3 cellular contexts compared by ENCODE assay signal in the genomic region with DNA sequence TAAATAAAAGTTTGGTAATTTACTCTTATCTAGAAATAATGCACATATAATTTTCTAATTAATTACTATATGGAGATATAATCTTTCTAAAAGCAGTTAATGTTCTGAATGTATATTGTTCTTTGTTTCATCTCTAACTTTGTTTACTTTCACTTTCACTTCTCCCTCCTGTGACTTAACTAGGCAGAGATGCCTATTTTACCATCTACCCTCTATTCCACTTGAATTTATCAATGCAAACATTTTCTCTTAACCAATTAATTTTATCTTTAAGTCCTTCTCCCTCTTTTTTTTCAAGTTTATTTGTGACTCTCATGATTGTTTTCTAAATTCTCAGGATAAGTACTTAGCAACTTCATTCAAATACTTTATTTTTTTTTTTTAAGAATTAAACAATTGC.
TF ChIP-seq lines count a peak whose summit lies in the region.

No MANE protein-coding gene starts in this region.

TF ChIP-seq in SK-N-SH, 30 proteins besides CTCF, POLR2A, EP300 and RAD21 (continued from another document):
- no peak for TF ChIP-seq TCF12 (IDR thresholded peaks at IDR 0.05)
- TF ChIP-seq MXI1 (IDR thresholded peaks at IDR 0.05; ENCODE audit: low read depth, low read length) = no peak
- no peak for TF ChIP-seq FOSL2 (IDR thresholded peaks at IDR 0.05; ENCODE audit: borderline replicate concordance, low read depth)
- TF ChIP-seq, protein P1, sequence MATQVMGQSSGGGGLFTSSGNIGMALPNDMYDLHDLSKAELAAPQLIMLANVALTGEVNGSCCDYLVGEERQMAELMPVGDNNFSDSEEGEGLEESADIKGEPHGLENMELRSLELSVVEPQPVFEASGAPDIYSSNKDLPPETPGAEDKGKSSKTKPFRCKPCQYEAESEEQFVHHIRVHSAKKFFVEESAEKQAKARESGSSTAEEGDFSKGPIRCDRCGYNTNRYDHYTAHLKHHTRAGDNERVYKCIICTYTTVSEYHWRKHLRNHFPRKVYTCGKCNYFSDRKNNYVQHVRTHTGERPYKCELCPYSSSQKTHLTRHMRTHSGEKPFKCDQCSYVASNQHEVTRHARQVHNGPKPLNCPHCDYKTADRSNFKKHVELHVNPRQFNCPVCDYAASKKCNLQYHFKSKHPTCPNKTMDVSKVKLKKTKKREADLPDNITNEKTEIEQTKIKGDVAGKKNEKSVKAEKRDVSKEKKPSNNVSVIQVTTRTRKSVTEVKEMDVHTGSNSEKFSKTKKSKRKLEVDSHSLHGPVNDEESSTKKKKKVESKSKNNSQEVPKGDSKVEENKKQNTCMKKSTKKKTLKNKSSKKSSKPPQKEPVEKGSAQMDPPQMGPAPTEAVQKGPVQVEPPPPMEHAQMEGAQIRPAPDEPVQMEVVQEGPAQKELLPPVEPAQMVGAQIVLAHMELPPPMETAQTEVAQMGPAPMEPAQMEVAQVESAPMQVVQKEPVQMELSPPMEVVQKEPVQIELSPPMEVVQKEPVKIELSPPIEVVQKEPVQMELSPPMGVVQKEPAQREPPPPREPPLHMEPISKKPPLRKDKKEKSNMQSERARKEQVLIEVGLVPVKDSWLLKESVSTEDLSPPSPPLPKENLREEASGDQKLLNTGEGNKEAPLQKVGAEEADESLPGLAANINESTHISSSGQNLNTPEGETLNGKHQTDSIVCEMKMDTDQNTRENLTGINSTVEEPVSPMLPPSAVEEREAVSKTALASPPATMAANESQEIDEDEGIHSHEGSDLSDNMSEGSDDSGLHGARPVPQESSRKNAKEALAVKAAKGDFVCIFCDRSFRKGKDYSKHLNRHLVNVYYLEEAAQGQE (IDR thresholded peaks at IDR 0.05; ENCODE audit: low read depth, low read length) = no peak
- TF ChIP-seq JUND (IDR thresholded peaks at IDR 0.05) = no peak
- no peak for TF ChIP-seq GABPA (IDR thresholded peaks at IDR 0.05; ENCODE audit: low read depth)
- TF ChIP-seq, protein P2, sequence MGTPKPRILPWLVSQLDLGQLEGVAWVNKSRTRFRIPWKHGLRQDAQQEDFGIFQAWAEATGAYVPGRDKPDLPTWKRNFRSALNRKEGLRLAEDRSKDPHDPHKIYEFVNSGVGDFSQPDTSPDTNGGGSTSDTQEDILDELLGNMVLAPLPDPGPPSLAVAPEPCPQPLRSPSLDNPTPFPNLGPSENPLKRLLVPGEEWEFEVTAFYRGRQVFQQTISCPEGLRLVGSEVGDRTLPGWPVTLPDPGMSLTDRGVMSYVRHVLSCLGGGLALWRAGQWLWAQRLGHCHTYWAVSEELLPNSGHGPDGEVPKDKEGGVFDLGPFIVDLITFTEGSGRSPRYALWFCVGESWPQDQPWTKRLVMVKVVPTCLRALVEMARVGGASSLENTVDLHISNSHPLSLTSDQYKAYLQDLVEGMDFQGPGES (IDR thresholded peaks at IDR 0.05; ENCODE audit: low read depth, low read length) = no peak
- TF ChIP-seq, protein P3, sequence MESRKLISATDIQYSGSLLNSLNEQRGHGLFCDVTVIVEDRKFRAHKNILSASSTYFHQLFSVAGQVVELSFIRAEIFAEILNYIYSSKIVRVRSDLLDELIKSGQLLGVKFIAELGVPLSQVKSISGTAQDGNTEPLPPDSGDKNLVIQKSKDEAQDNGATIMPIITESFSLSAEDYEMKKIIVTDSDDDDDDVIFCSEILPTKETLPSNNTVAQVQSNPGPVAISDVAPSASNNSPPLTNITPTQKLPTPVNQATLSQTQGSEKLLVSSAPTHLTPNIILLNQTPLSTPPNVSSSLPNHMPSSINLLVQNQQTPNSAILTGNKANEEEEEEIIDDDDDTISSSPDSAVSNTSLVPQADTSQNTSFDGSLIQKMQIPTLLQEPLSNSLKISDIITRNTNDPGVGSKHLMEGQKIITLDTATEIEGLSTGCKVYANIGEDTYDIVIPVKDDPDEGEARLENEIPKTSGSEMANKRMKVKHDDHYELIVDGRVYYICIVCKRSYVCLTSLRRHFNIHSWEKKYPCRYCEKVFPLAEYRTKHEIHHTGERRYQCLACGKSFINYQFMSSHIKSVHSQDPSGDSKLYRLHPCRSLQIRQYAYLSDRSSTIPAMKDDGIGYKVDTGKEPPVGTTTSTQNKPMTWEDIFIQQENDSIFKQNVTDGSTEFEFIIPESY (IDR thresholded peaks at IDR 0.05; ENCODE audit: borderline replicate concordance, low read depth) = no peak
- TF ChIP-seq RCOR1 (IDR thresholded peaks at IDR 0.05; ENCODE audit: low read length) = no peak
- no peak for TF ChIP-seq RFX5 (IDR thresholded peaks at IDR 0.05; ENCODE audit: low read length)
- TF ChIP-seq NFIC (IDR thresholded peaks at IDR 0.05; ENCODE audit: borderline replicate concordance) = no peak

TF ChIP-seq in SK-N-SH treated with all-trans-retinoic acid at 6 μM for 48 hours, 23 proteins besides CTCF, POLR2A, EP300 and RAD21 (continued from another document):
- TF ChIP-seq, protein P4, sequence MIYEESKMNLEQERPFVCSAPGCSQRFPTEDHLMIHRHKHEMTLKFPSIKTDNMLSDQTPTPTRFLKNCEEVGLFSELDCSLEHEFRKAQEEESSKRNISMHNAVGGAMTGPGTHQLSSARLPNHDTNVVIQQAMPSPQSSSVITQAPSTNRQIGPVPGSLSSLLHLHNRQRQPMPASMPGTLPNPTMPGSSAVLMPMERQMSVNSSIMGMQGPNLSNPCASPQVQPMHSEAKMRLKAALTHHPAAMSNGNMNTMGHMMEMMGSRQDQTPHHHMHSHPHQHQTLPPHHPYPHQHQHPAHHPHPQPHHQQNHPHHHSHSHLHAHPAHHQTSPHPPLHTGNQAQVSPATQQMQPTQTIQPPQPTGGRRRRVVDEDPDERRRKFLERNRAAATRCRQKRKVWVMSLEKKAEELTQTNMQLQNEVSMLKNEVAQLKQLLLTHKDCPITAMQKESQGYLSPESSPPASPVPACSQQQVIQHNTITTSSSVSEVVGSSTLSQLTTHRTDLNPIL (CRISPR knock-in tag; IDR thresholded peaks at IDR 0.05; ENCODE audit: low read depth) = no peak
- no peak for TF ChIP-seq ARNTL (CRISPR knock-in tag; IDR thresholded peaks at IDR 0.05; ENCODE audit: borderline replicate concordance, low read depth)
- TF ChIP-seq ZC3H10 (CRISPR knock-in tag; IDR thresholded peaks at IDR 0.05) = no peak
- no peak for TF ChIP-seq BACH2 (CRISPR knock-in tag; IDR thresholded peaks at IDR 0.05; ENCODE audit: borderline replicate concordance)

TF ChIP-seq in GM12878, 131 proteins besides CTCF, POLR2A, EP300 and RAD21 (continued from another document):
- TF ChIP-seq, protein P5, sequence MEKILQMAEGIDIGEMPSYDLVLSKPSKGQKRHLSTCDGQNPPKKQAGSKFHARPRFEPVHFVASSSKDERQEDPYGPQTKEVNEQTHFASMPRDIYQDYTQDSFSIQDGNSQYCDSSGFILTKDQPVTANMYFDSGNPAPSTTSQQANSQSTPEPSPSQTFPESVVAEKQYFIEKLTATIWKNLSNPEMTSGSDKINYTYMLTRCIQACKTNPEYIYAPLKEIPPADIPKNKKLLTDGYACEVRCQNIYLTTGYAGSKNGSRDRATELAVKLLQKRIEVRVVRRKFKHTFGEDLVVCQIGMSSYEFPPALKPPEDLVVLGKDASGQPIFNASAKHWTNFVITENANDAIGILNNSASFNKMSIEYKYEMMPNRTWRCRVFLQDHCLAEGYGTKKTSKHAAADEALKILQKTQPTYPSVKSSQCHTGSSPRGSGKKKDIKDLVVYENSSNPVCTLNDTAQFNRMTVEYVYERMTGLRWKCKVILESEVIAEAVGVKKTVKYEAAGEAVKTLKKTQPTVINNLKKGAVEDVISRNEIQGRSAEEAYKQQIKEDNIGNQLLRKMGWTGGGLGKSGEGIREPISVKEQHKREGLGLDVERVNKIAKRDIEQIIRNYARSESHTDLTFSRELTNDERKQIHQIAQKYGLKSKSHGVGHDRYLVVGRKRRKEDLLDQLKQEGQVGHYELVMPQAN (conservative IDR thresholded peaks at IDR 0.05) = no peak
- TF ChIP-seq JUND (IDR thresholded peaks at IDR 0.05; ENCODE audit: low read depth, low read length) = no peak
- TF ChIP-seq, protein P6, sequence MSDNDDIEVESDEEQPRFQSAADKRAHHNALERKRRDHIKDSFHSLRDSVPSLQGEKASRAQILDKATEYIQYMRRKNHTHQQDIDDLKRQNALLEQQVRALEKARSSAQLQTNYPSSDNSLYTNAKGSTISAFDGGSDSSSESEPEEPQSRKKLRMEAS (IDR thresholded peaks at IDR 0.05; ENCODE audit: low read depth, low read length) = no peak
- TF ChIP-seq, protein P7, sequence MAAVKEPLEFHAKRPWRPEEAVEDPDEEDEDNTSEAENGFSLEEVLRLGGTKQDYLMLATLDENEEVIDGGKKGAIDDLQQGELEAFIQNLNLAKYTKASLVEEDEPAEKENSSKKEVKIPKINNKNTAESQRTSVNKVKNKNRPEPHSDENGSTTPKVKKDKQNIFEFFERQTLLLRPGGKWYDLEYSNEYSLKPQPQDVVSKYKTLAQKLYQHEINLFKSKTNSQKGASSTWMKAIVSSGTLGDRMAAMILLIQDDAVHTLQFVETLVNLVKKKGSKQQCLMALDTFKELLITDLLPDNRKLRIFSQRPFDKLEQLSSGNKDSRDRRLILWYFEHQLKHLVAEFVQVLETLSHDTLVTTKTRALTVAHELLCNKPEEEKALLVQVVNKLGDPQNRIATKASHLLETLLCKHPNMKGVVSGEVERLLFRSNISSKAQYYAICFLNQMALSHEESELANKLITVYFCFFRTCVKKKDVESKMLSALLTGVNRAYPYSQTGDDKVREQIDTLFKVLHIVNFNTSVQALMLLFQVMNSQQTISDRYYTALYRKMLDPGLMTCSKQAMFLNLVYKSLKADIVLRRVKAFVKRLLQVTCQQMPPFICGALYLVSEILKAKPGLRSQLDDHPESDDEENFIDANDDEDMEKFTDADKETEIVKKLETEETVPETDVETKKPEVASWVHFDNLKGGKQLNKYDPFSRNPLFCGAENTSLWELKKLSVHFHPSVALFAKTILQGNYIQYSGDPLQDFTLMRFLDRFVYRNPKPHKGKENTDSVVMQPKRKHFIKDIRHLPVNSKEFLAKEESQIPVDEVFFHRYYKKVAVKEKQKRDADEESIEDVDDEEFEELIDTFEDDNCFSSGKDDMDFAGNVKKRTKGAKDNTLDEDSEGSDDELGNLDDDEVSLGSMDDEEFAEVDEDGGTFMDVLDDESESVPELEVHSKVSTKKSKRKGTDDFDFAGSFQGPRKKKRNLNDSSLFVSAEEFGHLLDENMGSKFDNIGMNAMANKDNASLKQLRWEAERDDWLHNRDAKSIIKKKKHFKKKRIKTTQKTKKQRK (IDR thresholded peaks at IDR 0.05; ENCODE audit: low read depth, low read length) = no peak
- TF ChIP-seq YY1 (IDR thresholded peaks at IDR 0.05; ENCODE audit: low read depth, low read length) = no peak
- TF ChIP-seq MXI1 (IDR thresholded peaks at IDR 0.05; ENCODE audit: low read depth, low read length) = no peak
- no peak for TF ChIP-seq NFXL1 (IDR thresholded peaks at IDR 0.05; ENCODE audit: borderline replicate concordance)
- no peak for TF ChIP-seq BCL11A (IDR thresholded peaks at IDR 0.05; ENCODE audit: low read depth, low read length)
- TF ChIP-seq IRF4 (IDR thresholded peaks at IDR 0.05; ENCODE audit: low read depth, low read length) = no peak
- TF ChIP-seq SIX5 (IDR thresholded peaks at IDR 0.05; ENCODE audit: low read depth, low read length, severe bottlenecking) = no peak
